26 cellular contexts compared by ENCODE assay signal in the genomic region with DNA sequence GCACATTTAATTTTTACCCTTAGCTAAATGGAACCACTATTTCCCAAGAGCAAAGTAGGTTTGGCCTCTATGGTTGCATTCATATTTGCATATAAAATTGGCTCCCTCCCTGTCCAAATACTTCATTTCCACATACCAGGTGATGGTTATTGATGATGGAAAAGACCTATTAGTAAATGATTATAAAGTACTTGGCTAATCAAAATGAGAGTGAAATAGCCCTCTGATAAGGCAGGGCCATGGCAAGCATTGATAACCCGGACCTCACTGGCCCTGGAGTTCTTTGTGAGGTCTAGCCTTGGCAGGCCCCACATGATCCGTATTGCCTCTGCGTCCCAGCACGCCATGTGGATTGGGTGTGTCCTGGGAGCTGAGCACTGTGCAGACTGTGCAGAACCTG.
"Had no signal": no experiment of that assay in that cellular context is flagged by ENCODE, and none has a peak within 500 bp of the region (broad histone marks: within the 10 kb centered on the region; RNA-seq: fewer than 3 reads in every experiment).

No MANE protein-coding gene starts in this region.

- H3K27ac ChIP-seq: colonic mucosa, epithelial cell of prostate, esophagus squamous epithelium, gastrocnemius medialis, heart right ventricle, left ventricle myocardium inferior, lower lobe of right lung had no signal

- H3K27ac Mint-ChIP-seq: dendritic cell treated with granulocyte-macrophage colony-stimulating factor and Interleukin-4, amounts not matched to agents 40 ng/mL and 50 ng/mL, for 4 days; effector memory CD8-positive, alpha-beta T cell; endodermal cell; mesothelial cell of epicardium had no signal

- H3K27me3 Mint-ChIP-seq: dendritic cell treated with granulocyte-macrophage colony-stimulating factor and Interleukin-4, amounts not matched to agents 40 ng/mL and 50 ng/mL, for 4 days had no signal

- H3K4me3 ChIP-seq: colonic mucosa, esophagus squamous epithelium, gastrocnemius medialis, heart right ventricle, left ventricle myocardium inferior, lower lobe of right lung, mucosa of descending colon had no signal

- H3K9me3 ChIP-seq: colonic mucosa, esophagus squamous epithelium, gastrocnemius medialis, heart right ventricle, left ventricle myocardium inferior, lower lobe of right lung, mucosa of descending colon had no signal

- DNase-seq: colonic mucosa; cortex of kidney; effector CD8-positive, alpha-beta T cell; effector memory CD8-positive, alpha-beta T cell; endodermal cell; erythroblast; esophagus squamous epithelium; foreskin fibroblast; foreskin melanocyte; gastrocnemius medialis; glutamatergic neuron; head of caudate nucleus; heart right ventricle; hippocampal formation; left cardiac atrium; left ventricle myocardium inferior; lower lobe of right lung; mesenchymal stem cell; mucosa of descending colon had no signal

- H3K4me1 ChIP-seq: colonic mucosa, esophagus squamous epithelium, gastrocnemius medialis, heart right ventricle, left ventricle myocardium inferior, lower lobe of right lung had no signal

- H3K4me3 Mint-ChIP-seq: dendritic cell treated with granulocyte-macrophage colony-stimulating factor and Interleukin-4, amounts not matched to agents 40 ng/mL and 50 ng/mL, for 4 days; effector memory CD8-positive, alpha-beta T cell; endodermal cell; mesothelial cell of epicardium had no signal

- H3K27me3 ChIP-seq: colonic mucosa, esophagus squamous epithelium, gastrocnemius medialis, heart right ventricle had no signal

- FAIRE-seq: endometrium, islet of Langerhans, keratinocyte had no signal

- H3K9me3 Mint-ChIP-seq: dendritic cell treated with granulocyte-macrophage colony-stimulating factor and Interleukin-4, amounts not matched to agents 40 ng/mL and 50 ng/mL, for 4 days; effector memory CD8-positive, alpha-beta T cell; endodermal cell; mesothelial cell of epicardium had no signal

- ATAC-seq: effector memory CD8-positive, alpha-beta T cell; esophagus mucosa; gastrocnemius medialis; heart right ventricle; left cardiac atrium; lower lobe of right lung; mucosa of descending colon had no signal

- H3K36me3 ChIP-seq: colonic mucosa, esophagus squamous epithelium, gastrocnemius medialis, heart right ventricle, left ventricle myocardium inferior, lower lobe of right lung had no signal

- H3K36me3 Mint-ChIP-seq: mesothelial cell of epicardium had no signal
